Comparison of ENCODE assay signal across 9 cellular contexts in genomic region chr20:38704136-38704535, GRCh38. TPM values are rescaled to one million over a fixed set of nuclear protein-coding genes. Genes with fewer than 3 reads are reported as not detected.
"Had no signal": no experiment of that assay in that cellular context is flagged by ENCODE, and none has a peak within 500 bp of the region (broad histone marks: within the 10 kb centered on the region; RNA-seq: fewer than 3 reads in every experiment).

No MANE protein-coding gene starts in this region.

- ATAC-seq: GM12878 had no signal

- DNase-seq: GDM1, GF-D8 had no signal

- FAIRE-seq: G401.6, GM12878, GM12891, GM12892, GM18507, GM19239 had no signal

- H3K4me3 ChIP-seq: GM12878 had no signal

RNA-seq across cellular contexts. Expression of gene SLC32A1, which starts 20.1 kb away (rescaled TPM):
- total RNA-seq: G401, GM12878 had no signal
- polyA plus RNA-seq: GM12878 had no signal
